In genomic region chr12:100572184-100572583, GRCh38 we compare ENCODE assay signal across 18 cellular contexts. TPM values are rescaled to one million over a fixed set of nuclear protein-coding genes. Genes with fewer than 3 reads are reported as not detected.
DNase-seq lines count a peak whose midpoint lies in the region; ATAC-seq and TF ChIP-seq lines count a peak whose summit lies in the region.
"Had no signal": no experiment of that assay in that cellular context is flagged by ENCODE, and none has a peak within 500 bp of the region (broad histone marks: within the 10 kb centered on the region; RNA-seq: fewer than 3 reads in every experiment).

No MANE protein-coding gene starts in this region.

- H3K27me3 ChIP-seq in right lobe of liver: no peaks in the 10 kb centered on the region
- H3K27me3 ChIP-seq: colonic mucosa had no signal

- H3K27ac Mint-ChIP-seq in activated CD8-positive, alpha-beta memory T cell treated with anti-CD3 and anti-CD28 coated beads, Interleukin-2, amount 10 ng/mL, durations not matched to agents 7 days and 5 days: no peak overlapping the region
- no peak overlapping the region for H3K27ac Mint-ChIP-seq in HFFc6
- H3K27ac Mint-ChIP-seq in effector memory CD8-positive, alpha-beta T cell: no peak overlapping the region
- H3K27ac Mint-ChIP-seq in neural crest cell (ENCODE audit: unreplicated experiment): no peak overlapping the region
- H3K27ac Mint-ChIP-seq: activated CD4-positive, alpha-beta T cell treated with anti-CD3 and anti-CD28 coated beads for 36 hours had no signal

- ATAC-seq in activated CD8-positive, alpha-beta memory T cell treated with anti-CD3 and anti-CD28 coated beads, Interleukin-2, amount 10 ng/mL, durations not matched to agents 7 days and 5 days: no peak
- ATAC-seq in effector memory CD8-positive, alpha-beta T cell (replicated peaks): no peak
- ATAC-seq in GM19395 (IDR thresholded peaks at IDR 0.05; ENCODE audit: unreplicated experiment) (no peak), right lobe of liver (no peak)
- ATAC-seq: activated CD4-positive, alpha-beta T cell treated with anti-CD3 and anti-CD28 coated beads for 36 hours; pancreas; sciatic nerve had no signal

- peaks cover 0 to 7% (median 0%) of the 10 kb centered on the region in 4 donors for H3K4me1 ChIP-seq in right lobe of liver
- H3K4me1 ChIP-seq: colonic mucosa had no signal

- no peak for DNase-seq in activated CD8-positive, alpha-beta memory T cell treated with anti-CD3 and anti-CD28 coated beads, Interleukin-2, amount 10 ng/mL, durations not matched to agents 7 days and 5 days
- no peak for DNase-seq in activated CD8-positive, alpha-beta memory T cell treated with anti-CD3 and anti-CD28 coated beads, Interleukin-2, amount 50 U/mL, for 4 hours
- DNase-seq in HFFc6 (no peak), neural crest cell (ENCODE audit: low read depth, low spot score) (no peak), right lobe of liver (no peak), DMS 273 treated with DMSO at 0.1 percent for 48 hours (lab: John Stamatoyannopoulos, UW) (no peak)
- DNase-seq in effector memory CD8-positive, alpha-beta T cell: no peak
- DNase-seq: activated CD4-positive, alpha-beta T cell treated with anti-CD3 and anti-CD28 coated beads for 36 hours; C1 segment of cervical spinal cord; colonic mucosa; NCI-H1092 treated with DMSO at 0.1 percent for 48 hours; NCI-H2029 treated with DMSO at 0.1 percent for 48 hours; NCI-H446 treated with DMSO at 0.1 percent for 48 hours; substantia nigra; T1000 had no signal

- H3K27me3 Mint-ChIP-seq in activated CD8-positive, alpha-beta memory T cell treated with anti-CD3 and anti-CD28 coated beads, Interleukin-2, amount 10 ng/mL, durations not matched to agents 7 days and 5 days: peaks cover 43% of the 10 kb centered on the region
- H3K27me3 Mint-ChIP-seq in HFFc6 (ENCODE audit: insufficient read depth): no peaks in the 10 kb centered on the region
- H3K27me3 Mint-ChIP-seq in effector memory CD8-positive, alpha-beta T cell: peaks cover 21 to 28% of the 10 kb centered on the region in 2 donors
- H3K27me3 Mint-ChIP-seq in neural crest cell (ENCODE audit: low read depth): peaks cover 3% of the 10 kb centered on the region

- no CpG with 5 or more reads among the region's 3 CpGs for WGBS in right lobe of liver (ENCODE audit: insufficient coverage, low coverage, low lambda C conversion rate, missing lambda C conversion rate)

- H3K4me1 Mint-ChIP-seq in activated CD8-positive, alpha-beta memory T cell treated with anti-CD3 and anti-CD28 coated beads, Interleukin-2, amount 10 ng/mL, durations not matched to agents 7 days and 5 days: peaks cover 17% of the 10 kb centered on the region
- H3K4me1 Mint-ChIP-seq in HFFc6 (ENCODE audit: low read depth) (peaks cover 29% of the 10 kb centered on the region), neural crest cell (peaks cover 22% of the 10 kb centered on the region)
- peaks cover 7 to 9% of the 10 kb centered on the region in 2 donors for H3K4me1 Mint-ChIP-seq in effector memory CD8-positive, alpha-beta T cell (ENCODE audit: low read depth in 2 of 2)

- H3K36me3 ChIP-seq in right lobe of liver: no peaks in the 10 kb centered on the region
- H3K36me3 ChIP-seq: colonic mucosa, pancreas had no signal

- H3K27ac ChIP-seq in right lobe of liver: no peak overlapping the region
- H3K27ac ChIP-seq: colonic mucosa, pancreas had no signal

- H3K4me3 Mint-ChIP-seq in activated CD8-positive, alpha-beta memory T cell treated with anti-CD3 and anti-CD28 coated beads, Interleukin-2, amount 10 ng/mL, durations not matched to agents 7 days and 5 days: peak overlapping the region; percentile 19
- 0 out of 2 replicates have a peak overlapping the region, but pooled peaks have one; percentile 12 for H3K4me3 Mint-ChIP-seq in HFFc6
- peak overlapping the region; percentile 4 to 46 for H3K4me3 Mint-ChIP-seq in effector memory CD8-positive, alpha-beta T cell
- H3K4me3 Mint-ChIP-seq in neural crest cell: peak overlapping the region; percentile 60
- H3K4me3 Mint-ChIP-seq: activated CD4-positive, alpha-beta T cell treated with anti-CD3 and anti-CD28 coated beads for 36 hours had no signal

- intact Hi-C loops in right lobe of liver (cut with DNase I): no loop called here

- CTCF ChIA-PET in activated CD8-positive, alpha-beta memory T cell treated with anti-CD3 and anti-CD28 coated beads, Interleukin-2, amount 10 ng/mL, durations not matched to agents 7 days and 5 days (lab: Charles Lee): no interaction called here

- no peak for TF ChIP-seq POLR2A in right lobe of liver (IDR thresholded peaks at IDR 0.05)

- no peaks in the 10 kb centered on the region for H3K36me3 Mint-ChIP-seq in activated CD8-positive, alpha-beta memory T cell treated with anti-CD3 and anti-CD28 coated beads, Interleukin-2, amount 10 ng/mL, durations not matched to agents 7 days and 5 days
- H3K36me3 Mint-ChIP-seq in HFFc6 (ENCODE audit: low read depth) (no peaks in the 10 kb centered on the region), neural crest cell (ENCODE audit: low read depth) (no peaks in the 10 kb centered on the region)
- peaks cover 3% of the 10 kb centered on the region for H3K36me3 Mint-ChIP-seq in effector memory CD8-positive, alpha-beta T cell (ENCODE audit: insufficient read depth)

- no peaks in the 10 kb centered on the region for H3K9me3 ChIP-seq in right lobe of liver
- H3K9me3 ChIP-seq: colonic mucosa, pancreas had no signal

- no peak for TF ChIP-seq CTCF in HFFc6 (IDR thresholded peaks at IDR 0.05)
- TF ChIP-seq CTCF in neural crest cell (conservative IDR thresholded peaks at IDR 0.05): no peak
- no peak for TF ChIP-seq CTCF in right lobe of liver (IDR thresholded peaks at IDR 0.05)

- H3K4me3 ChIP-seq in right lobe of liver: no peak overlapping the region
- H3K4me3 ChIP-seq: colonic mucosa had no signal

- H3K9me3 Mint-ChIP-seq in activated CD8-positive, alpha-beta memory T cell treated with anti-CD3 and anti-CD28 coated beads, Interleukin-2, amount 10 ng/mL, durations not matched to agents 7 days and 5 days (ENCODE audit: low read depth): no peaks in the 10 kb centered on the region
- H3K9me3 Mint-ChIP-seq in HFFc6 (no peaks in the 10 kb centered on the region), neural crest cell (no peaks in the 10 kb centered on the region)
- no peaks in the 10 kb centered on the region for H3K9me3 Mint-ChIP-seq in effector memory CD8-positive, alpha-beta T cell

RNA-seq across cellular contexts. Expression of gene GAS2L3, which starts 1.3 kb away (rescaled TPM):
- total RNA-seq in activated CD8-positive, alpha-beta memory T cell treated with anti-CD3 and anti-CD28 coated beads, Interleukin-2, amount 10 ng/mL, durations not matched to agents 7 days and 5 days: 1 to 10 TPM; 2.6 to 3.8 TPM
- total RNA-seq in HFFc6 (2021; fragmentation: NEBNext Ultra II Directional; extraction: Animal tissue kit (Norgen Biotek cat#: 25700)): 10 to 100 TPM; 10.0 to 25.2 (median 22.8) TPM
- total RNA-seq in neural crest cell (34.1 and 36.2 TPM in 2 replicates), right lobe of liver (1 to 10 TPM; 1.2 to 9.4 (median 2.8) TPM)
